ENCODE assay signal across 8 cellular contexts in genomic region chr3:141797819-141798405, GRCh38. TPM values are rescaled to one million over a fixed set of nuclear protein-coding genes. Genes with fewer than 3 reads are reported as not detected.
DNase-seq lines count a peak whose midpoint lies in the region; ATAC-seq and TF ChIP-seq lines count a peak whose summit lies in the region.

No MANE protein-coding gene starts in this region.

- peak overlapping the region; percentile 20 for H3K9ac ChIP-seq in iPS-18a (ENCODE audit: low read length)
- H3K9ac ChIP-seq in skeletal muscle tissue (ENCODE audit: low read depth in 1 of 3, low read length in 3 of 3), result peak overlapping the region; percentile 67 to 74 (median 74)

- no peak for TF ChIP-seq CTCF in HL-60 (IDR thresholded peaks at IDR 0.05; ENCODE audit: insufficient read depth, low read length)

- peak overlapping the region; percentile 83 for H3K4me3 Mint-ChIP-seq in activated naive CD8-positive, alpha-beta T cell treated with anti-CD3 and anti-CD28 coated beads, Interleukin-2, amount 50 U/mL, for 24 hours

- no peaks in the 10 kb centered on the region for H3K36me3 ChIP-seq in iPS-18a (ENCODE audit: control insufficient read depth, low read depth, low read length)
- no peaks in the 10 kb centered on the region for H3K36me3 ChIP-seq in skeletal muscle tissue (ENCODE audit: control insufficient read depth in 3 of 3, insufficient read depth in 3 of 3, low read length in 3 of 3)

- no peaks in the 10 kb centered on the region for H3K27me3 ChIP-seq in HL-60 (ENCODE audit: insufficient read depth, poor library complexity, severe bottlenecking)
- peaks cover 29% of the 10 kb centered on the region for H3K27me3 ChIP-seq in iPS-18a (ENCODE audit: control insufficient read depth, insufficient read depth, low read length)
- no peaks in the 10 kb centered on the region for H3K27me3 ChIP-seq in skeletal muscle tissue (ENCODE audit: control insufficient read depth in 3 of 3, insufficient read depth in 3 of 3, low read length in 3 of 3)

- no peaks in the 10 kb centered on the region for H3K27me3 Mint-ChIP-seq in activated naive CD8-positive, alpha-beta T cell treated with anti-CD3 and anti-CD28 coated beads, Interleukin-2, amount 50 U/mL, for 24 hours

- H3K4me3 ChIP-seq in HL-60 (replicated peaks; ENCODE audit: insufficient read depth, low read length) (peak overlapping the region; percentile 24; the same call in 1 of the 2 replicates), iPS-18a (ENCODE audit: low read length) (peak overlapping the region; percentile 51), skeletal muscle tissue (ENCODE audit: low read length in 3 of 3) (peak overlapping the region; percentile 67 to 76 (median 73))

- H3K4me1 ChIP-seq in iPS-18a (ENCODE audit: control insufficient read depth, low read depth, low read length), result peaks cover 23% of the 10 kb centered on the region
- peaks cover 21 to 25% (median 23%) of the 10 kb centered on the region in 3 donors for H3K4me1 ChIP-seq in skeletal muscle tissue (ENCODE audit: control insufficient read depth in 3 of 3, insufficient read depth in 3 of 3, low read length in 3 of 3)

- H3K27ac Mint-ChIP-seq in activated naive CD8-positive, alpha-beta T cell treated with anti-CD3 and anti-CD28 coated beads, Interleukin-2, amount 50 U/mL, for 24 hours, result peak overlapping the region; percentile 98

- no peak for ATAC-seq in activated naive CD8-positive, alpha-beta T cell treated with anti-CD3 and anti-CD28 coated beads, Interleukin-2, amount 50 U/mL, for 24 hours
- no peak for ATAC-seq in GM19463 (IDR thresholded peaks at IDR 0.05; ENCODE audit: unreplicated experiment)

- H3K9me3 Mint-ChIP-seq in activated naive CD8-positive, alpha-beta T cell treated with anti-CD3 and anti-CD28 coated beads, Interleukin-2, amount 50 U/mL, for 24 hours, result no peaks in the 10 kb centered on the region

- peaks cover 3% of the 10 kb centered on the region for H3K36me3 Mint-ChIP-seq in activated naive CD8-positive, alpha-beta T cell treated with anti-CD3 and anti-CD28 coated beads, Interleukin-2, amount 50 U/mL, for 24 hours (ENCODE audit: low read depth)

- DNase-seq in HL-60 (ENCODE audit: low read depth in 1 of 2, low spot score in 1 of 2), result no peak
- DNase-seq in activated naive CD8-positive, alpha-beta T cell treated with anti-CD3 and anti-CD28 coated beads, Interleukin-2, amount 50 U/mL, for 24 hours, result peak; percentile 11
- DNase-seq in cortex of kidney (lab: John Stamatoyannopoulos, UW), result no peak
- no peak for DNase-seq in LoVo (ENCODE audit: low spot score)
- no peak for DNase-seq in NCI-H1105 (lab: John Stamatoyannopoulos, UW)

- H3K27ac ChIP-seq in HL-60 (replicated peaks) (peak overlapping the region; percentile 86), iPS-18a (ENCODE audit: low read length) (no peak overlapping the region), skeletal muscle tissue (ENCODE audit: low read depth, low read length) (peak overlapping the region; percentile 70)

- peaks cover 54% of the 10 kb centered on the region for H3K4me1 Mint-ChIP-seq in activated naive CD8-positive, alpha-beta T cell treated with anti-CD3 and anti-CD28 coated beads, Interleukin-2, amount 50 U/mL, for 24 hours

- no peaks in the 10 kb centered on the region for H3K9me3 ChIP-seq in iPS-18a (ENCODE audit: control insufficient read depth, low read depth, low read length)
- H3K9me3 ChIP-seq in skeletal muscle tissue (ENCODE audit: control insufficient read depth in 3 of 3, low read length in 3 of 3), result peaks cover 0 to 2% (median 0%) of the 10 kb centered on the region in 3 donors

RNA-seq across cellular contexts. Expression of gene GRK7, which starts 34.7 kb away (rescaled TPM):
- total RNA-seq in skeletal muscle tissue, result not detected

RNA-seq across cellular contexts. Expression of gene RNF7, which starts 59.8 kb away (rescaled TPM):
- 26.1 TPM for total RNA-seq in skeletal muscle tissue
